ENCODE assay signal across 1 cellular context in the genomic region with DNA sequence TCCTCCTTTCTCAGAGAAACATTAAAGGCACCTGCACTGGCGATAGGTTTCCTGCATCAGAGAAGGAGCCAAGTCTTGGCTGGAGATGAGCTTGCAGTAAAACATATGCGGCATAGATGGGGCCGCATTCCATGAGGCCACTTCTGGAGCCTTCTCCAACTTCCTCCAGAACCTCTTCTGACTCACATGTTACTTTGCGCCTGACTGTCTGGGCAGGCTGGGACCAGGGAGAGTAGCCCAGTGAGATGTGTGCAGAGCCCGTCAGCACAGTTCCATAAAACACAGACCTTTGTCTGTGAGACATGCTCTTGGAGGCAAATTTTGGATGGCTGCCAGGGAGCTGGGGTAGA.
TF ChIP-seq lines count a peak whose summit lies in the region.

No MANE protein-coding gene starts in this region.

TF ChIP-seq in IMR-90, 13 proteins besides CTCF, POLR2A, EP300 and RAD21 (continued from another document):
- TF ChIP-seq USF2 (IDR thresholded peaks at IDR 0.05; ENCODE audit: low read depth, low read length): no peak
- TF ChIP-seq MAFK (IDR thresholded peaks at IDR 0.05; ENCODE audit: low read depth, low read length): no peak
